ENCODE assay signal across 7 cellular contexts in the genomic region with DNA sequence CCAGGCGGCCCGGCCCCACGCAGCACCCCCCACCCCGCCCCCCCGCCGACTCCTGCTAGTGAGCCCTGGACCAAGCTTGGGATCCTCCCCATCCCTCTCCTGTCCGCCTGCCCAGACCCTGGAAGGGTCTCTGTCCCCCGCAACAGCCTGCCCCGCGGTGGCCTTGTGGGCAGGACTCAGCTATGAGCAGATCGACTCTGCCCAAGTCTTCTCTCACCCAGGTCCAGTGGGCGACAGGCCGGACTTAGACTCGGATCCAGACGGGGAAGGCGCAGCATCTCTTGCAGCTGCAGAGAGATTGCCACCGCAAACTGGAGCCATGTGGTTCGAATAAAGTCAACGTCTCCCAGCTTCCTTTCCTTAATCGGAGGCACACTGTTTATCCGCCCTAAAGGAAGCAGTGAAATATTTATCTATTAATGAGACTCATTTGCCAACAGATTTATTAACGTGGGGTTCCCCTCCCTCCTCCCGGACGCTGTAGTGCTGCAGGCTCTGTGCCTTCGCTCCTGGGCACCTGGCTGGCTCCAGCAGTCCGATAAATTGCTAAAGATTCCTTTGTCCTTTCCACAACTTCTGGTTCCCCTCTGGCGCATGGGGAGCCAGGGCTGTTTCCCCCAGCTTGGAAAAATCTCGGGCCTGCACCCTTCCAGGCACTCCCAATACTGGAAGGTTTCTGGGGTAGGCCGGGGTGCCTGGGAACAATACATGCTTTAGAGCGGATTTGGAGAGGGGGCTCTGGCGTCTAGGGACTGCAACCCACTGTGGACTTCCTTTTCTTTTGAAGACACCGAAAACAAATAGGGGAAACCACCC. TPM values are rescaled to one million over a fixed set of nuclear protein-coding genes. Genes with fewer than 3 reads are reported as not detected.
DNase-seq lines count a peak whose midpoint lies in the region; ATAC-seq and TF ChIP-seq lines count a peak whose summit lies in the region.
"Had no signal": no experiment of that assay in that cellular context is flagged by ENCODE, and none has a peak within 500 bp of the region (broad histone marks: within the 10 kb centered on the region; RNA-seq: fewer than 3 reads in every experiment).

No MANE protein-coding gene starts in this region.

- peaks cover 0 to 61% (median 23%) of the 10 kb centered on the region in 7 donors for H3K9me3 Mint-ChIP-seq in CD14-positive monocyte
- H3K9me3 Mint-ChIP-seq in mesothelial cell of epicardium = no peaks in the 10 kb centered on the region

- intact Hi-C loops in CD14-positive monocyte (cut with micrococcal nuclease) = loop anchor here in 1 of 2 donors (5.0 kb wide), 2 partner anchors 60 to 1295 kb away; a partner anchor contains a TSS

- H3K36me3 Mint-ChIP-seq in CD14-positive monocyte (peaks cover 5 to 21% of the 10 kb centered on the region in 2 donors), mesothelial cell of epicardium (peaks cover 10% of the 10 kb centered on the region)

- no peak for TF ChIP-seq POLR2A in erythroblast (IDR thresholded peaks at IDR 0.05; ENCODE audit: low read length)

- H3K4me3 Mint-ChIP-seq in CD14-positive monocyte = peak overlapping the region in 1 of 2 donors; percentile 80
- peak overlapping the region; percentile 70 for H3K4me3 Mint-ChIP-seq in mesothelial cell of epicardium

- peaks cover 87 to 96% (median 90%) of the 10 kb centered on the region in 3 donors for H3K27me3 Mint-ChIP-seq in CD14-positive monocyte (ENCODE audit: low read depth in 3 of 3)
- H3K27me3 Mint-ChIP-seq in mesothelial cell of epicardium (ENCODE audit: low read depth) = peaks cover 80% of the 10 kb centered on the region

- no peak overlapping the region for H3K27ac Mint-ChIP-seq in CD14-positive monocyte
- peak overlapping the region; percentile 81 for H3K27ac Mint-ChIP-seq in mesothelial cell of epicardium

- no peak for ATAC-seq in GM19035 (IDR thresholded peaks at IDR 0.05; ENCODE audit: unreplicated experiment)
- ATAC-seq: GM12878 had no signal

- DNase-seq in CD14-positive monocyte (ENCODE audit: low spot score) = peak; percentile 44
- peak; percentile 24 for DNase-seq in UCSD-AML1 (lab: John Stamatoyannopoulos, UW; ENCODE audit: unreplicated experiment)
- DNase-seq in mesothelial cell of epicardium (ENCODE audit: low spot score in 2 of 2, unreplicated experiment in 2 of 2) = peak in 1 of 2 experiments; percentile 43
- DNase-seq in HCEC 1CT = no peak
- no peak for DNase-seq in erythroblast (lab: John Stamatoyannopoulos, UW)

- TF ChIP-seq CTCF in CD14-positive monocyte (IDR thresholded peaks at IDR 0.05) = no peak
- TF ChIP-seq CTCF in mesothelial cell of epicardium (IDR thresholded peaks at IDR 0.05; ENCODE audit: unreplicated experiment) = no peak

- H3K4me1 Mint-ChIP-seq in CD14-positive monocyte (peaks cover 64% of the 10 kb centered on the region), mesothelial cell of epicardium (peaks cover 61% of the 10 kb centered on the region)

RNA-seq across cellular contexts. Expression of a gene that starts 0.6 kb away (rescaled TPM):
- polyA plus RNA-seq in CD14-positive monocyte = not detected
- total RNA-seq in mesothelial cell of epicardium = 17.4 to 18.9 TPM (median 17.9 TPM) in 3 replicates
- total RNA-seq: GM12878 had no signal
- polyA plus RNA-seq: GM12878 had no signal

RNA-seq across cellular contexts. Expression of a gene that starts 4.7 kb away (rescaled TPM):
- polyA plus RNA-seq in CD14-positive monocyte = not detected
- 197 to 209 TPM (median 201 TPM) in 3 replicates for total RNA-seq in mesothelial cell of epicardium
- total RNA-seq: GM12878 had no signal

RNA-seq across cellular contexts. Expression of a gene that starts 8.2 kb away (rescaled TPM):
- 1 to 10 TPM in 1 of 2 donors, under 1 TPM in 1; 0.55 to 1.9 TPM for polyA plus RNA-seq in CD14-positive monocyte
- total RNA-seq in mesothelial cell of epicardium = 10.8 to 14.5 TPM (median 13.2 TPM) in 3 replicates
- total RNA-seq: GM12878 had no signal
- polyA plus RNA-seq: GM12878 had no signal

RNA-seq across cellular contexts. Expression of a gene that starts 9.5 kb away (rescaled TPM):
- not detected for polyA plus RNA-seq in CD14-positive monocyte
- 43.7 to 45.6 TPM (median 44.4 TPM) in 3 replicates for total RNA-seq in mesothelial cell of epicardium
- total RNA-seq: GM12878 had no signal

RNA-seq across cellular contexts. Expression of a gene that starts 13.6 kb away (rescaled TPM):
- polyA plus RNA-seq in CD14-positive monocyte = 1 to 10 TPM in 1 of 2 donors, under 1 TPM in 1; 0.85 to 1.8 TPM
- total RNA-seq in mesothelial cell of epicardium = 128 to 133 TPM (median 133 TPM) in 3 replicates

Comparison
In these comparisons a context has a peak if more than half of its experiments do, and no peak if none do; other contexts are left out.
1. DNase-seq: peak in CD14-positive monocyte (single experiment) and UCSD-AML1 (single experiment); none in HCEC 1CT (single experiment) and erythroblast (0 of 2).